Comparison of ENCODE assay signal across 14 cellular contexts in the genomic region with DNA sequence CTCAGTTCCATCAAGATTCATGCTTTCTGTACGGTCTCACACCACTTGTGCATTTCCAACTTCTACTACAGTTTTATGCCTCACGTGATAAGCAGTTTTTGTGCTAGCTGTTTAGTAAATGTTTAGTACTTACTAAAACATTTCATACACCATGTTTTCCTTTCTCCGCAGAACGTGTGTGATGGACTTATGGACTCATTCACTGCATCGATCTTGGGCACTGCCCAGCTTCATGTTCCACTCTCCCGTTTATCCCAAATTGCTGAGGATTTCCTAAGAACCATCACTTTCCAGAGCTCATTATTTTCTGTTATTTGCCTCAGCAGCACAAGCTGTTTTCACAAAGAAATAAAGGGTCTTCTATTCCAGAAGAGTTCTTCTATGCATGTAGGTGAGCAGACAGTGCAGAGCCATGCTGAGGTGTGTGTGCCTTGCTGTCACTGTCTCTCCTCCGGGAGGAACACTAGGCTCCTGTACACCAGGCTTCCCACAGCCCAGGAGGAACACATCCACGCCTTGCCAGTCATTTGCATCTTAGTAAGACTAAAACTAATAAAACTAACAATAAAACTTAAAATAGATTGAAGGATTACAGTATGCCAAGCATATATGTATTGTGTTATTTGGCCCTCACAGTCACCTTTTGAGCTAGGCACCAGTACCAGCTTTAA.
"Had no signal": no experiment of that assay in that cellular context is flagged by ENCODE, and none has a peak within 500 bp of the region (broad histone marks: within the 10 kb centered on the region; RNA-seq: fewer than 3 reads in every experiment).

No MANE protein-coding gene starts in this region.

- DNase-seq: activated B cell treated with CpG ODN at 0.5 μM for 24 hours; activated CD4-positive, alpha-beta T cell treated with anti-CD3 and anti-CD28 coated beads, Interleukin-2, amount 10 ng/mL, durations not matched to agents 7 days and 5 days; activated CD8-positive, alpha-beta memory T cell treated with anti-CD3 and anti-CD28 coated beads for 24 hours; activated naive CD4-positive, alpha-beta T cell treated with Interleukin-2 at 50 U/mL for 16 hours; activated naive CD8-positive, alpha-beta T cell treated with anti-CD3 and anti-CD28 coated beads, Interleukin-2, amount 50 U/mL, for 24 hours; effector CD4-positive, alpha-beta T cell; hippocampal formation; stimulated activated CD4-positive, alpha-beta T cell treated with anti-CD3 and anti-CD28 coated beads, Interleukin-4, amount 100 ng/mL, for 4 hours; stimulated activated naive CD8-positive, alpha-beta T cell treated with anti-CD3 and anti-CD28 coated beads, Interleukin-15, amount 100 ng/mL, for 72 hours had no signal

- H3K4me1 ChIP-seq: gastroesophageal sphincter, vagina had no signal

- H3K4me3 ChIP-seq: gastroesophageal sphincter, lung, vagina had no signal

- H3K27me3 Mint-ChIP-seq: activated B cell treated with CpG ODN at 0.5 μM for 24 hours; activated CD4-positive, alpha-beta T cell treated with anti-CD3 and anti-CD28 coated beads, Interleukin-2, amount 10 ng/mL, durations not matched to agents 7 days and 5 days; activated naive CD8-positive, alpha-beta T cell treated with anti-CD3 and anti-CD28 coated beads, Interleukin-2, amount 50 U/mL, for 24 hours; stimulated activated naive CD8-positive, alpha-beta T cell treated with anti-CD3 and anti-CD28 coated beads, Interleukin-15, amount 100 ng/mL, for 72 hours had no signal

- H3K4me3 Mint-ChIP-seq: activated B cell treated with CpG ODN at 0.5 μM for 24 hours; activated CD4-positive, alpha-beta T cell treated with anti-CD3 and anti-CD28 coated beads, Interleukin-2, amount 10 ng/mL, durations not matched to agents 7 days and 5 days; activated naive CD8-positive, alpha-beta T cell treated with anti-CD3 and anti-CD28 coated beads, Interleukin-2, amount 50 U/mL, for 24 hours; nephron; stimulated activated naive CD8-positive, alpha-beta T cell treated with anti-CD3 and anti-CD28 coated beads, Interleukin-15, amount 100 ng/mL, for 72 hours; T-helper 1 cell treated with Interleukin-12 subunit alpha and Interleukin-12 subunit beta and Interleukin-4 antibody, amounts not matched to agents 30 μg/mL and 1 μg/mL, for 36 hours had no signal

- H3K27ac Mint-ChIP-seq: activated B cell treated with CpG ODN at 0.5 μM for 24 hours; activated CD4-positive, alpha-beta T cell treated with anti-CD3 and anti-CD28 coated beads, Interleukin-2, amount 10 ng/mL, durations not matched to agents 7 days and 5 days; T-helper 1 cell treated with Interleukin-12 subunit alpha and Interleukin-12 subunit beta and Interleukin-4 antibody, amounts not matched to agents 30 μg/mL and 1 μg/mL, for 36 hours had no signal

- H3K36me3 ChIP-seq: gastroesophageal sphincter, vagina had no signal

- H3K4me1 Mint-ChIP-seq: activated B cell treated with CpG ODN at 0.5 μM for 24 hours; activated CD4-positive, alpha-beta T cell treated with anti-CD3 and anti-CD28 coated beads, Interleukin-2, amount 10 ng/mL, durations not matched to agents 7 days and 5 days; stimulated activated naive CD8-positive, alpha-beta T cell treated with anti-CD3 and anti-CD28 coated beads, Interleukin-15, amount 100 ng/mL, for 72 hours had no signal

- H3K9me3 Mint-ChIP-seq: activated B cell treated with CpG ODN at 0.5 μM for 24 hours; activated CD4-positive, alpha-beta T cell treated with anti-CD3 and anti-CD28 coated beads, Interleukin-2, amount 10 ng/mL, durations not matched to agents 7 days and 5 days; activated naive CD8-positive, alpha-beta T cell treated with anti-CD3 and anti-CD28 coated beads, Interleukin-2, amount 50 U/mL, for 24 hours; nephron; stimulated activated naive CD8-positive, alpha-beta T cell treated with anti-CD3 and anti-CD28 coated beads, Interleukin-15, amount 100 ng/mL, for 72 hours; T-helper 1 cell treated with Interleukin-12 subunit alpha and Interleukin-12 subunit beta and Interleukin-4 antibody, amounts not matched to agents 30 μg/mL and 1 μg/mL, for 36 hours had no signal

- H3K27ac ChIP-seq: gastroesophageal sphincter, vagina had no signal

- ATAC-seq: activated naive CD8-positive, alpha-beta T cell treated with anti-CD3 and anti-CD28 coated beads, Interleukin-2, amount 50 U/mL, for 24 hours; gastroesophageal sphincter; stimulated activated naive CD8-positive, alpha-beta T cell treated with anti-CD3 and anti-CD28 coated beads, Interleukin-15, amount 100 ng/mL, for 72 hours had no signal

- H3K27me3 ChIP-seq: gastroesophageal sphincter, vagina had no signal

- H3K9me3 ChIP-seq: gastroesophageal sphincter, vagina had no signal
